In genomic region chr11:10693509-10694071, GRCh38 we compare ENCODE assay signal across 10 cellular contexts. TPM values are rescaled to one million over a fixed set of nuclear protein-coding genes. Genes with fewer than 3 reads are reported as not detected.
DNase-seq lines count a peak whose midpoint lies in the region; ATAC-seq and TF ChIP-seq lines count a peak whose summit lies in the region.
"Had no signal": no experiment of that assay in that cellular context is flagged by ENCODE, and none has a peak within 500 bp of the region (broad histone marks: within the 10 kb centered on the region; RNA-seq: fewer than 3 reads in every experiment).

A gene with protein sequence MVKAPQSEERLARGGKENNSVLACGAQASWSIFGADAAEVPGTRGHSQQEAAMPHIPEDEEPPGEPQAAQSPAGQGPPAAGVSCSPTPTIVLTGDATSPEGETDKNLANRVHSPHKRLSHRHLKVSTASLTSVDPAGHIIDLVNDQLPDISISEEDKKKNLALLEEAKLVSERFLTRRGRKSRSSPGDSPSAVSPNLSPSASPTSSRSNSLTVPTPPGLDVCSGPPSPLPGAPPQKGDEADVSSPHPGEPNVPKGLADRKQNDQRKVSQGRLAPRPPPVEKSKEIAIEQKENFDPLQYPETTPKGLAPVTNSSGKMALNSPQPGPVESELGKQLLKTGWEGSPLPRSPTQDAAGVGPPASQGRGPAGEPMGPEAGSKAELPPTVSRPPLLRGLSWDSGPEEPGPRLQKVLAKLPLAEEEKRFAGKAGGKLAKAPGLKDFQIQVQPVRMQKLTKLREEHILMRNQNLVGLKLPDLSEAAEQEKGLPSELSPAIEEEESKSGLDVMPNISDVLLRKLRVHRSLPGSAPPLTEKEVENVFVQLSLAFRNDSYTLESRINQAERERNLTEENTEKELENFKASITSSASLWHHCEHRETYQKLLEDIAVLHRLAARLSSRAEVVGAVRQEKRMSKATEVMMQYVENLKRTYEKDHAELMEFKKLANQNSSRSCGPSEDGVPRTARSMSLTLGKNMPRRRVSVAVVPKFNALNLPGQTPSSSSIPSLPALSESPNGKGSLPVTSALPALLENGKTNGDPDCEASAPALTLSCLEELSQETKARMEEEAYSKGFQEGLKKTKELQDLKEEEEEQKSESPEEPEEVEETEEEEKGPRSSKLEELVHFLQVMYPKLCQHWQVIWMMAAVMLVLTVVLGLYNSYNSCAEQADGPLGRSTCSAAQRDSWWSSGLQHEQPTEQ (minus strand): TSS chr11:10693755. CDS start chr11:10693602, 153 bp downstream.

- ATAC-seq in esophagus mucosa (peak; percentile 18), thoracic aorta (ENCODE audit: insufficient number of reproducible peaks, low FRiP score, low read depth) (peak; percentile 61), GM19324 (IDR thresholded peaks at IDR 0.05; ENCODE audit: low FRiP score, unreplicated experiment) (no peak), GM19397 (IDR thresholded peaks at IDR 0.05; ENCODE audit: unreplicated experiment) (no peak)
- no peak for ATAC-seq in activated T-cell treated with anti-CD3 and anti-CD28 coated beads, Interleukin-2, amount 50 U/mL, for 72 hours (replicated peaks in 1 of 2)

- H3K27ac ChIP-seq in Peyer's patch (peak within 1 kb of the TSS; percentile 53 to 89 (median 66)), thoracic aorta (peak within 1 kb of the TSS; percentile 99 to 100)

- no peaks in the 10 kb centered on the region for H3K9me3 Mint-ChIP-seq in activated T-cell treated with anti-CD3 and anti-CD28 coated beads, Interleukin-2, amount 50 U/mL, for 72 hours
- H3K9me3 Mint-ChIP-seq: stimulated activated memory B cell treated with anti-CD40 and anti-IgM and Interleukin-4, amounts not matched to agents 10 μg/mL and 1 μg/mL and 100 μg/mL, for 72 hours had no signal

- H3K27me3 ChIP-seq in Peyer's patch = no peaks in the 10 kb centered on the region
- no peaks in the 10 kb centered on the region for H3K27me3 ChIP-seq in thoracic aorta (replicated peaks; ENCODE audit: insufficient read depth)

- DNase-seq in Peyer's patch = no peak
- no peak for DNase-seq in mesenteric fat pad (ENCODE audit: low spot score)
- DNase-seq in thoracic aorta (ENCODE audit: low spot score) = peak; percentile 27
- no peak for DNase-seq in activated T-cell treated with anti-CD3 and anti-CD28 coated beads, Interleukin-2, amount 50 U/mL, for 72 hours
- no peak for DNase-seq in activated CD4-positive, alpha-beta T cell treated with anti-CD3 and anti-CD28 coated beads for 4 hours
- DNase-seq: T-helper 1 cell had no signal

- peak within 1 kb of the TSS in 3 of 4 donors; percentile 5 to 35 (median 35) for H3K4me3 ChIP-seq in Peyer's patch
- peak within 1 kb of the TSS; percentile 94 for H3K4me3 ChIP-seq in thoracic aorta

- H3K36me3 Mint-ChIP-seq in activated T-cell treated with anti-CD3 and anti-CD28 coated beads, Interleukin-2, amount 50 U/mL, for 72 hours (ENCODE audit: insufficient read depth in 2 of 2) = peaks cover 0 to 3% of the 10 kb centered on the region in 2 donors

- TF ChIP-seq POLR2A in Peyer's patch (IDR thresholded peaks at IDR 0.05) = no peak

- no peak within 1 kb of the TSS for H3K27ac Mint-ChIP-seq in activated T-cell treated with anti-CD3 and anti-CD28 coated beads, Interleukin-2, amount 50 U/mL, for 72 hours
- H3K27ac Mint-ChIP-seq: stimulated activated memory B cell treated with anti-CD40 and anti-IgM and Interleukin-4, amounts not matched to agents 10 μg/mL and 1 μg/mL and 100 μg/mL, for 72 hours had no signal

- H3K36me3 ChIP-seq in Peyer's patch (no peaks in the 10 kb centered on the region), thoracic aorta (peaks cover 3% of the 10 kb centered on the region)

- no peaks in the 10 kb centered on the region for H3K4me1 ChIP-seq in Peyer's patch
- H3K4me1 ChIP-seq in thoracic aorta (ENCODE audit: control insufficient read depth in 1 of 2, low read depth in 2 of 2) = peaks cover 33 to 54% of the 10 kb centered on the region in 2 donors

- no peaks in the 10 kb centered on the region for H3K4me1 Mint-ChIP-seq in activated T-cell treated with anti-CD3 and anti-CD28 coated beads, Interleukin-2, amount 50 U/mL, for 72 hours (ENCODE audit: low read depth)

- H3K9me3 ChIP-seq in Peyer's patch (no peaks in the 10 kb centered on the region), thoracic aorta (no peaks in the 10 kb centered on the region)

- peaks cover 17% of the 10 kb centered on the region for H3K27me3 Mint-ChIP-seq in activated T-cell treated with anti-CD3 and anti-CD28 coated beads, Interleukin-2, amount 50 U/mL, for 72 hours (ENCODE audit: low read depth)

- TF ChIP-seq CTCF in Peyer's patch (IDR thresholded peaks at IDR 0.05) (no peak), thoracic aorta (IDR thresholded peaks at IDR 0.05) (no peak)

- no peak within 1 kb of the TSS for H3K4me3 Mint-ChIP-seq in activated T-cell treated with anti-CD3 and anti-CD28 coated beads, Interleukin-2, amount 50 U/mL, for 72 hours
- H3K4me3 Mint-ChIP-seq: stimulated activated memory B cell treated with anti-CD40 and anti-IgM and Interleukin-4, amounts not matched to agents 10 μg/mL and 1 μg/mL and 100 μg/mL, for 72 hours had no signal

RNA-seq across cellular contexts. Expression of the gene that starts here (rescaled TPM):
- total RNA-seq in Peyer's patch (10 to 100 TPM in 2 of 4 donors, 1 to 10 TPM in 2; 4.2 to 44.6 (median 11.8) TPM), esophagus mucosa (3.2 TPM), mesenteric fat pad (24.8 TPM), thoracic aorta (100 to 1,000 TPM; 281 to 393 TPM)
- total RNA-seq in activated T-cell treated with anti-CD3 and anti-CD28 coated beads, Interleukin-2, amount 50 U/mL, for 72 hours = under 1 TPM in 1 of 2 donors, not detected in 1; 0.09 TPM

Comparison
In these comparisons a context has a peak if more than half of its experiments do, and no peak if none do; other contexts are left out.
1. RNA of the gene that starts here (total RNA-seq): 281 to 393 TPM in thoracic aorta; 24.8 TPM in mesenteric fat pad (single experiment), 4.2 to 44.6 TPM in Peyer's patch, 3.2 TPM in esophagus mucosa (single experiment) and 0.09 TPM in activated T-cell treated with anti-CD3 and anti-CD28 coated beads, Interleukin-2, amount 50 U/mL, for 72 hours; every median in the first group is over 4 times any median in the second.
2. ATAC-seq: peak in esophagus mucosa (single experiment) and thoracic aorta (single experiment); none in activated T-cell treated with anti-CD3 and anti-CD28 coated beads, Interleukin-2, amount 50 U/mL, for 72 hours (0 of 2), GM19324 (single experiment) and GM19397 (single experiment).